Comparison of ENCODE assay signal across 8 cellular contexts in the genomic region with DNA sequence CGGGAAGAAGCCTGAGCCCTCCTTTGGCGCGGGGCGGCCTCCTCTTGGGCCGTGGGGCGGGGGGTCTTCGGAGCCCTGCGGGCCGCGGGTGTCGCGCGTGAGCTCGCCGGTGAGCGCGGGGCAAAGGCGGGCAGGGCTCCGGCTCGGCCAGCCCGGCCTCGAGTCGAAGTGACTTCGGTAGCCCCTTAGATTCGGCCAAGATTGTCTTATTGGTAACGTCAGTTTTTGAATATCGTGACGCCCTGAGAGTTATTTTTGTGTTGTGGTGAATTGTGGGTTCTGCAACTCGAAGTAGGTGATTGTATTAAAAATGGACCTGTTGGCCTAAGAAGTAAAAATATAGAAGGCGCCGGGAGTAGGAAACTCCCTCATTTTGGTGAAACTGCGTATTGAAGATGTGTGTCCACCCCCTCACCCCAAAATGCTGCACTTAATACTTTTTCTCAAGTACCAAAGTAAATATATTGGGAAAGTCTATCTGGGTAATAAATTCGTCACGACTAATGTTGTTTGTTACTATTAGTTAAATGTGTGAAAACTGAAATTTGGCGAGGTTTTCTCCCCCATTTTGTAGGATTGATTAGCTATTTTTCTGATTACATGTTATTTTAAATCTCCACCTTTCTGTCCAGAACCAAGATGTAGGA. TPM values are rescaled to one million over a fixed set of nuclear protein-coding genes. Genes with fewer than 3 reads are reported as not detected.
A peak's percentile ranks its signal among the peaks of the same experiment; 100 is the strongest.
DNase-seq lines count a peak whose midpoint lies in the region; TF ChIP-seq lines count a peak whose summit lies in the region.

No MANE protein-coding gene starts in this region.

- no peaks in the 10 kb centered on the region for H3K27me3 Mint-ChIP-seq in dendritic cell treated with granulocyte-macrophage colony-stimulating factor and Interleukin-4, amounts not matched to agents 40 ng/mL and 50 ng/mL, for 4 days

- H3F3A ChIP-seq in GM23248 (ENCODE audit: insufficient read depth): peaks cover 29% of the 10 kb centered on the region

- TF ChIP-seq CTCF in vagina (IDR thresholded peaks at IDR 0.05): no peak

- no peaks in the 10 kb centered on the region for H3K9me2 ChIP-seq in GM23248 (ENCODE audit: insufficient read depth)

- intact Hi-C loops in dendritic cell treated with granulocyte-macrophage colony-stimulating factor and Interleukin-4, amounts not matched to agents 40 ng/mL and 50 ng/mL, for 4 days (cut with micrococcal nuclease): loop anchor here (2.0 to 5.0 kb wide), 2 partner anchors 84 to 98 kb away; partner anchors contain the start of gene CD302
- intact Hi-C loops in vagina (cut with DNase I) (no loop called here), posterior vena cava (cut with DNase I) (no loop called here)

- peak; percentile 35 for DNase-seq in G401 (ENCODE audit: low spot score)
- peak; percentile 62 for DNase-seq in GM23248
- peak; percentile 11 for DNase-seq in NCI-H510A treated with DMSO at 0.1 percent for 48 hours (lab: John Stamatoyannopoulos, UW)
- DNase-seq in vagina (ENCODE audit: extremely low spot score in 2 of 2): no peak
- no peak for DNase-seq in NCI-H748 (lab: John Stamatoyannopoulos, UW; ENCODE audit: unreplicated experiment)
- DNase-seq in posterior vena cava (ENCODE audit: low spot score): no peak

- peaks cover 63% of the 10 kb centered on the region for H3K79me2 ChIP-seq in GM23248 (ENCODE audit: insufficient read depth)

- H3K36me3 Mint-ChIP-seq in dendritic cell treated with granulocyte-macrophage colony-stimulating factor and Interleukin-4, amounts not matched to agents 40 ng/mL and 50 ng/mL, for 4 days (ENCODE audit: low read depth): peaks cover 63% of the 10 kb centered on the region

- H3K9me3 ChIP-seq in GM23248 (ENCODE audit: low read depth) (no peaks in the 10 kb centered on the region), mesodermal cell (ENCODE audit: control insufficient read depth, low read length) (no peaks in the 10 kb centered on the region), vagina (no peaks in the 10 kb centered on the region)

- H3K36me3 ChIP-seq in GM23248 (ENCODE audit: low read depth) (peaks cover 26% of the 10 kb centered on the region), mesodermal cell (ENCODE audit: control insufficient read depth, insufficient read depth, low read length) (peaks cover 39% of the 10 kb centered on the region), vagina (no peaks in the 10 kb centered on the region)

- peaks cover 19% of the 10 kb centered on the region; the same call in 1 of the 2 replicates for H4K20me1 ChIP-seq in GM23248 (ENCODE audit: insufficient read depth)

- H3K27ac ChIP-seq in GM23248 (peak overlapping the region; percentile 94), mesodermal cell (ENCODE audit: low read depth, low read length, severe bottlenecking) (peak overlapping the region; percentile 99), vagina (peak overlapping the region; percentile 94)

- H3K27ac Mint-ChIP-seq in dendritic cell treated with granulocyte-macrophage colony-stimulating factor and Interleukin-4, amounts not matched to agents 40 ng/mL and 50 ng/mL, for 4 days: peak overlapping the region; percentile 99

- H3K4me2 ChIP-seq in GM23248 (ENCODE audit: unreplicated experiment): peak overlapping the region; percentile 97

- peaks cover 29% of the 10 kb centered on the region for H3K4me1 ChIP-seq in GM23248 (ENCODE audit: insufficient read depth)
- H3K4me1 ChIP-seq in mesodermal cell (ENCODE audit: control insufficient read depth, insufficient read depth, low read length, poor library complexity, severe bottlenecking): no peaks in the 10 kb centered on the region
- peaks cover 59% of the 10 kb centered on the region for H3K4me1 ChIP-seq in vagina

- no peaks in the 10 kb centered on the region for H3K27me3 ChIP-seq in GM23248 (replicated peaks; ENCODE audit: insufficient read depth)
- no peaks in the 10 kb centered on the region for H3K27me3 ChIP-seq in vagina

- peak overlapping the region; percentile 89 for H3K4me3 ChIP-seq in GM23248
- H3K4me3 ChIP-seq in mesodermal cell (ENCODE audit: extremely low read depth, insufficient read depth, low read length, poor library complexity, severe bottlenecking): peak overlapping the region; percentile 96
- peak overlapping the region; percentile 73 to 84 for H3K4me3 ChIP-seq in vagina

- peaks cover 30% of the 10 kb centered on the region for H3K4me1 Mint-ChIP-seq in dendritic cell treated with granulocyte-macrophage colony-stimulating factor and Interleukin-4, amounts not matched to agents 40 ng/mL and 50 ng/mL, for 4 days (ENCODE audit: low read depth)

- H2AFZ ChIP-seq in GM23248: peak overlapping the region; percentile 98; the same call in 1 of the 2 replicates

- peak overlapping the region; percentile 94 for H3K4me3 Mint-ChIP-seq in dendritic cell treated with granulocyte-macrophage colony-stimulating factor and Interleukin-4, amounts not matched to agents 40 ng/mL and 50 ng/mL, for 4 days

- peak overlapping the region; percentile 98 for H3K9ac ChIP-seq in GM23248

- 1 to 2% methylated on average over 28 to 35 of the region's 35 CpGs for WGBS in GM23248 (ENCODE audit: low coverage in 1 of 2, low lambda C conversion rate in 2 of 2, missing lambda C conversion rate in 2 of 2), 2 experiments
- 0 to 1% methylated on average over 16 to 19 of the region's 35 CpGs for WGBS in mesodermal cell (ENCODE audit: insufficient coverage in 2 of 2), 2 experiments

- no peaks in the 10 kb centered on the region for H3K9me3 Mint-ChIP-seq in dendritic cell treated with granulocyte-macrophage colony-stimulating factor and Interleukin-4, amounts not matched to agents 40 ng/mL and 50 ng/mL, for 4 days

- in situ Hi-C loops in G401 (cut with HindIII; ENCODE audit: low sequenced_read_pairs): loop anchor here (25.0 kb wide), 1 partner anchor 101 kb away; the partner anchor contains the start of gene BAZ2B
- in situ Hi-C loops in GM23248 (cut with MboI): no loop called here

- no peak for TF ChIP-seq POLR2A in vagina (IDR thresholded peaks at IDR 0.05)

RNA-seq across cellular contexts. Expression of gene MARCHF7, which starts 0.7 kb away (rescaled TPM):
- total RNA-seq in G401 (2014; rRNA removed; shearing (Covaris generic)): 144 and 189 TPM in 2 replicates
- 99.3 and 118 TPM in 2 replicates for total RNA-seq in GM23248 (2014; rRNA removed; shearing (Covaris generic))
- 92.7 and 97.3 TPM in 2 replicates for polyA plus RNA-seq in GM23248 (2016; fragmentation: Nextera tagmentation; extraction: Ambion mirVana)
- polyA plus RNA-seq in mesodermal cell (2013, experiment 1 of 2): 141 TPM
- 149 TPM for polyA plus RNA-seq in mesodermal cell (2013, experiment 2 of 2)
- total RNA-seq in vagina: 116 TPM
- 10 to 100 TPM; 68.9 to 86.1 TPM for total RNA-seq in posterior vena cava

Comparison
In these comparisons a context has a peak if more than half of its experiments do, and no peak if none do; other contexts are left out.
1. DNase-seq: peak in G401 (single experiment), GM23248 (single experiment) and NCI-H510A treated with DMSO at 0.1 percent for 48 hours (single experiment); none in vagina (0 of 2), NCI-H748 (single experiment) and posterior vena cava (single experiment).
2. Peak in every context shown above with its lines, with median percentiles within 50 percentile points of each other: H3K27ac ChIP-seq and H3K4me3 ChIP-seq.